18 cellular contexts compared by ENCODE assay signal in genomic region chr6:125415921-125416320, GRCh38.
DNase-seq lines count a peak whose midpoint lies in the region; ATAC-seq, FAIRE-seq and TF ChIP-seq lines count a peak whose summit lies in the region.
"Had no signal": no experiment of that assay in that cellular context is flagged by ENCODE, and none has a peak within 500 bp of the region (broad histone marks: within the 10 kb centered on the region; RNA-seq: fewer than 3 reads in every experiment).

No MANE protein-coding gene starts in this region.

- H3K36me3 ChIP-seq in bronchial epithelial cell (ENCODE audit: control insufficient read depth, insufficient read depth, low read length) (no peaks in the 10 kb centered on the region), smooth muscle cell (ENCODE audit: low read depth) (no peaks in the 10 kb centered on the region)

- H3K4me1 ChIP-seq in smooth muscle cell (ENCODE audit: low read depth): no peaks in the 10 kb centered on the region

- no peak overlapping the region for H2AFZ ChIP-seq in smooth muscle cell (ENCODE audit: low read depth)

- H3K9me3 ChIP-seq in smooth muscle cell (replicated peaks; ENCODE audit: low read depth): no peaks in the 10 kb centered on the region

- no peak overlapping the region for H3K9ac ChIP-seq in smooth muscle cell (ENCODE audit: low read depth)

- no peak for TF ChIP-seq CTCF in bronchial epithelial cell (IDR thresholded peaks at IDR 0.05; ENCODE audit: insufficient read depth, low read length, severe bottlenecking)
- no peak for TF ChIP-seq CTCF in fibroblast of the aortic adventitia (IDR thresholded peaks at IDR 0.05; ENCODE audit: insufficient read depth, low read length)
- no peak for TF ChIP-seq CTCF in smooth muscle cell (IDR thresholded peaks at IDR 0.05; ENCODE audit: borderline replicate concordance, insufficient read depth, poor library complexity, severe bottlenecking)

- H3K27me3 ChIP-seq in bronchial epithelial cell (ENCODE audit: control insufficient read depth, insufficient read depth, low read length) (no peaks in the 10 kb centered on the region), smooth muscle cell (ENCODE audit: low read depth) (no peaks in the 10 kb centered on the region)

- no peak for ATAC-seq in HG02571 (IDR thresholded peaks at IDR 0.05; ENCODE audit: unreplicated experiment)
- ATAC-seq: GM12878 had no signal

- H3K79me2 ChIP-seq in smooth muscle cell (ENCODE audit: low read depth): no peaks in the 10 kb centered on the region

- peak overlapping the region; percentile 57 for H3K27ac ChIP-seq in smooth muscle cell (ENCODE audit: low read depth)

- no peak overlapping the region for H3K4me2 ChIP-seq in smooth muscle cell

- WGBS in smooth muscle cell (ENCODE audit: low lambda C conversion rate): 77% methylated on average over 1 of the region's 1 CpG

- peaks cover under 1% of the 10 kb centered on the region for H3F3A ChIP-seq in smooth muscle cell (ENCODE audit: low read depth)

- DNase-seq in LHCN-M2 (ENCODE audit: low read depth) (peak; percentile 22), bronchial epithelial cell (ENCODE audit: low read depth) (peak; percentile 83), fibroblast of the aortic adventitia (ENCODE audit: low read depth) (peak; percentile 12), smooth muscle cell (lab: John Stamatoyannopoulos, UW; ENCODE audit: unreplicated experiment) (no peak), NCI-H82 treated with DMSO at 0.1 percent for 48 hours (lab: John Stamatoyannopoulos, UW; ENCODE audit: unreplicated experiment) (no peak)
- no peak for DNase-seq in effector CD8-positive, alpha-beta T cell (lab: John Stamatoyannopoulos, UW)
- DNase-seq: AML-193, DMS53, Kasumi-1, MV-4-11, NCI-H1436, NCI-H2029 treated with DMSO at 0.1 percent for 48 hours, NCI-H510A treated with DMSO at 0.1 percent for 48 hours, SHP77 treated with DMSO at 0.1 percent for 48 hours had no signal

- no peaks in the 10 kb centered on the region for H4K20me1 ChIP-seq in smooth muscle cell (ENCODE audit: low read depth)

- H3K4me3 ChIP-seq in bronchial epithelial cell (ENCODE audit: low read depth, low read length) (no peak overlapping the region), fibroblast of the aortic adventitia (ENCODE audit: low read depth, low read length) (no peak overlapping the region), smooth muscle cell (no peak overlapping the region)
- H3K4me3 ChIP-seq: GM12878 had no signal

- no peak for FAIRE-seq in bronchial epithelial cell (lab: Jason Lieb, UNC)
- FAIRE-seq: GM12878, H1, RCC 7860 had no signal

Comparison
In these comparisons a context has a peak if more than half of its experiments do, and no peak if none do; other contexts are left out.
1. DNase-seq: peak in LHCN-M2 (single experiment), bronchial epithelial cell (single experiment) and fibroblast of the aortic adventitia (single experiment); none in smooth muscle cell (single experiment), NCI-H82 treated with DMSO at 0.1 percent for 48 hours (single experiment) and effector CD8-positive, alpha-beta T cell (single experiment).